23 cellular contexts compared by ENCODE assay signal in the genomic region with DNA sequence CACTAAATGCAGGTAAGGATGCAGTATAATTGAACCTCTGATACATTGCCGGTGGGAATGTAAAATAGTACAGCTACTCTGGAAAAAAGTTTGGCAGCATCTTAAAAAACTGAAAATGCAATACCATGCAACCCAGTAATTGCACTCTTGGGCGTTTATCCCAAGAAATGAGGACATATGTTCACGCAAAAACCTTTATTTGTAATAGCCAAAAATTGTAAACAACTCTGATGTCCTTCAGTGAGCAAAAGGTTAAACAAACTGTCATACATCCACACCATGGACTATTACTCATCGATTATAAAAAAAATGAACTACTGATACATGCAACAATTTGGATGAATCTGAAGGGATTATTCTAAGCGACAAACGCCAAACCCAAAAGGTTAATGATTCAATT.
"Had no signal": no experiment of that assay in that cellular context is flagged by ENCODE, and none has a peak within 500 bp of the region (broad histone marks: within the 10 kb centered on the region; RNA-seq: fewer than 3 reads in every experiment).

No MANE protein-coding gene starts in this region.

- H3K27me3 Mint-ChIP-seq: activated CD4-positive, alpha-beta T cell treated with anti-CD3 and anti-CD28 coated beads, Interleukin-2, amount 10 ng/mL, durations not matched to agents 7 days and 5 days; stimulated activated memory B cell treated with anti-CD40 and anti-IgM and Interleukin-4, amounts not matched to agents 10 μg/mL and 1 μg/mL and 100 μg/mL, for 72 hours; type B pancreatic cell had no signal

- H3K9me3 ChIP-seq: heart left ventricle, mucosa of descending colon, SK-N-SH, testis, vagina had no signal

- H3K4me3 Mint-ChIP-seq: activated CD4-positive, alpha-beta T cell treated with anti-CD3 and anti-CD28 coated beads, Interleukin-2, amount 10 ng/mL, durations not matched to agents 7 days and 5 days; stimulated activated memory B cell treated with anti-CD40 and anti-IgM and Interleukin-4, amounts not matched to agents 10 μg/mL and 1 μg/mL and 100 μg/mL, for 72 hours; T-helper 2 cell treated with Interferon-gamma antibody and Interleukin-4, amounts not matched to agents 5 μg/mL and 100 μg/mL, for 36 hours; type B pancreatic cell had no signal

- H3K9me3 Mint-ChIP-seq: activated CD4-positive, alpha-beta T cell treated with anti-CD3 and anti-CD28 coated beads, Interleukin-2, amount 10 ng/mL, durations not matched to agents 7 days and 5 days; stimulated activated memory B cell treated with anti-CD40 and anti-IgM and Interleukin-4, amounts not matched to agents 10 μg/mL and 1 μg/mL and 100 μg/mL, for 72 hours; T-helper 2 cell treated with Interferon-gamma antibody and Interleukin-4, amounts not matched to agents 5 μg/mL and 100 μg/mL, for 36 hours; type B pancreatic cell had no signal

- H3K27ac Mint-ChIP-seq: activated CD4-positive, alpha-beta T cell treated with anti-CD3 and anti-CD28 coated beads, Interleukin-2, amount 10 ng/mL, durations not matched to agents 7 days and 5 days; stimulated activated memory B cell treated with anti-CD40 and anti-IgM and Interleukin-4, amounts not matched to agents 10 μg/mL and 1 μg/mL and 100 μg/mL, for 72 hours; T-helper 2 cell treated with Interferon-gamma antibody and Interleukin-4, amounts not matched to agents 5 μg/mL and 100 μg/mL, for 36 hours; type B pancreatic cell had no signal

- H3K27ac ChIP-seq: epithelial cell of prostate, heart left ventricle, testis, vagina, WERI-Rb-1 had no signal

- DNase-seq: activated CD4-positive, alpha-beta T cell treated with anti-CD3 and anti-CD28 coated beads, Interleukin-2, amount 10 ng/mL, durations not matched to agents 7 days and 5 days; activated CD4-positive, CD25-positive, alpha-beta regulatory T cell treated with anti-CD3 and anti-CD28 coated beads, Interleukin-2, amount 50 U/mL, for 72 hours; activated CD8-positive, alpha-beta memory T cell treated with anti-CD3 and anti-CD28 coated beads for 24 hours; activated CD8-positive, alpha-beta memory T cell treated with anti-CD3 and anti-CD28 coated beads, Interleukin-2, amount 50 U/mL, for 4 hours; activated effector memory CD4-positive, alpha-beta T cell treated with anti-CD3 and anti-CD28 coated beads, Interleukin-2, amount 50 U/mL, for 16 hours; activated T-cell treated with anti-CD3 and anti-CD28 coated beads, Interleukin-2, amount 50 U/mL, for 48 hours; amygdala; cortex of kidney; heart left ventricle; left colon; mesendoderm; mucosa of descending colon; SK-N-SH; small intestine; stimulated activated CD4-positive, alpha-beta T cell treated with anti-CD3 and anti-CD28 coated beads, Interleukin-2, amount 100 ng/mL, for 24 hours; testis; WERI-Rb-1 had no signal

- H3K4me3 ChIP-seq: heart left ventricle, mucosa of descending colon, testis, vagina had no signal

- H3K9ac ChIP-seq: SK-N-SH had no signal

- H3K27me3 ChIP-seq: heart left ventricle, testis, vagina had no signal

- H3K4me1 ChIP-seq: testis, vagina had no signal

- ATAC-seq: heart left ventricle; left colon; mucosa of descending colon; sciatic nerve; stimulated activated memory B cell treated with anti-CD40 and anti-IgM and Interleukin-4, amounts not matched to agents 10 μg/mL and 1 μg/mL and 100 μg/mL, for 72 hours had no signal

- H3K4me2 ChIP-seq: SK-N-SH had no signal
